Comparison of ENCODE assay signal across 7 cellular contexts in the genomic region with DNA sequence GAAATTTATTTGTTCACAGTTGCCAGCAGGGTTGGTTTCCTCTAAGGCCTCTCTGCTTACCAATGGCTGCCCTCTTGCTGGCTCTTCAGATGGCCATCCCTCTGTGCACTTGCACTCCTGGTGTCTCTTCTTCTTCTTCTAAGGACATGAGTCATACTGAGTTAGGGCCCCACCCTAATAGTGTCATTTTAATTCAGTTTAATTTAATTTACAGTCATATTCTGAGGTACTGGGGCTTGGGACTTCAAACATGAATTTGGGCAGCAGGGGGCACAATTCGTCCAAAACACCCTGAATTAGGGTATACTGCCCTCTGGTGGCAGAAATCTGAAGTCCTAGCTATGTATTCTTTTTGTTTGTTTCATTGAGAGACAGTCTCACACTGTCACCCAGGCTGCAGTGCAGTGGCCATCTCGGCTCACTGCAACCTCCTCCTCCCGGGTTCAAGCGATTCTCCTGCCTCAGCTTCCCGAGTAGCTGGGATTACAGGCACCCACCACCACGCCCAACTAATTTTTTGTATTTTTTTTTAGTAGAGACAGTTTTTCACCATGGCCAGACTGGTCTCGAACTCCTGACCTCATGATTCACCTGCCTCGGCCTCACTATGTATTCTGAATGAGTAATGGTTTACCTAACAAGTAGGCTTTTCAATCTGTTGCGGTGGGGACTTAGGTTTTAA. TPM values are rescaled to one million over a fixed set of nuclear protein-coding genes. Genes with fewer than 3 reads are reported as not detected.
A peak's percentile ranks its signal among the peaks of the same experiment; 100 is the strongest.
DNase-seq lines count a peak whose midpoint lies in the region; ATAC-seq, FAIRE-seq and TF ChIP-seq lines count a peak whose summit lies in the region.

No MANE protein-coding gene starts in this region.

- FAIRE-seq in GM18507 (lab: Jason Lieb, UNC), result peak; percentile 86

- DNase-seq in GM18507 (ENCODE audit: extremely low spot score, insufficient read length, low read depth), result peak; percentile 53
- DNase-seq in NCI-H526 treated with DMSO at 0.1 percent for 48 hours (lab: John Stamatoyannopoulos, UW), result peak; percentile 63
- DNase-seq in activated CD4-positive, alpha-beta T cell treated with anti-CD3 and anti-CD28 coated beads for 4 hours, result peak; percentile 85 to 95
- no peak for DNase-seq in coronary artery (ENCODE audit: low spot score)
- peak; percentile 86 to 88 for DNase-seq in lower leg skin (ENCODE audit: low spot score in 2 of 2)
- DNase-seq in stimulated activated CD4-positive, alpha-beta T cell treated with anti-CD3 and anti-CD28 coated beads, TNF-alpha, amount 100 ng/mL, for 24 hours (ENCODE audit: low read depth in 3 of 3), result peak; percentile 73 to 93 (median 80)

- H3K4me3 ChIP-seq in coronary artery (no peak overlapping the region), lower leg skin (ENCODE audit: low read depth, poor library complexity, severe bottlenecking) (no peak overlapping the region)

- no peak for TF ChIP-seq POLR2A in lower leg skin (IDR thresholded peaks at IDR 0.05)

- 42 to 46% methylated on average over 9 of the region's 9 CpGs for WGBS in lower leg skin, 2 donors

- peak; percentile 78 for ATAC-seq in HG03521 (IDR thresholded peaks at IDR 0.05; ENCODE audit: unreplicated experiment)

- intact Hi-C loops in lower leg skin (cut with DNase I; ENCODE audit: low total_unique reads), result no loop called here

- H3K27ac ChIP-seq in coronary artery, result peak overlapping the region; percentile 3 to 72

- peak; percentile 85 for TF ChIP-seq CTCF in coronary artery (IDR thresholded peaks at IDR 0.05)
- peak in 1 of 3 donors; percentile 97 for TF ChIP-seq CTCF in lower leg skin (IDR thresholded peaks at IDR 0.05)

RNA-seq across cellular contexts. Expression of a gene that starts 19.8 kb away (rescaled TPM):
- 10 to 100 TPM; 15.6 to 25.0 (median 22.1) TPM for total RNA-seq in lower leg skin

RNA-seq across cellular contexts. Expression of a gene that starts 20.1 kb away (rescaled TPM):
- 10 to 100 TPM in 3 of 4 donors, 1 to 10 TPM in 1; 9.7 to 16.9 (median 14.9) TPM for total RNA-seq in lower leg skin

RNA-seq across cellular contexts. Expression of a gene that starts 54.7 kb away (rescaled TPM):
- 10 to 100 TPM; 15.3 to 23.2 (median 21.2) TPM for total RNA-seq in lower leg skin

RNA-seq across cellular contexts. Expression of a gene that starts 54.7 kb away (rescaled TPM):
- total RNA-seq in lower leg skin, result 1 to 10 TPM; 2.0 to 6.2 (median 4.6) TPM
